ENCODE assay signal across 20 cellular contexts in the genomic region with DNA sequence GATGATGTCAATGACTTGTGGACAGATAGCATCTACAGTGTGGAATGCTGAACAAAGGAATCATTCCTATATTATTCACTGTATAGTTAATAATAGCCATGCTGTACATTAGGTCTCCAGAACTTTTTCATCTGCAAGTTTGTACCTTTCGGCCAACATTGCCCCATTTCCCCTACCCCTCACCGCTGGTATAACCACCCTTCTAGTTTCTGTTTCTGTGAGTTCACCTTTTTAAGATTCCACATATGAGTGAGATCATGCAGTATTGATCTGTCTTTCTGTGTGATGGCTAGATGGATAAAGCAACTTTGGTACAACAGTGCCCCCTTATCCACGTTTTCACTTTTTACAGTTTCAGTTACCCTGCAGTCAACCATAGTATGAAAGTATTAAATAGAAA. TPM values are rescaled to one million over a fixed set of nuclear protein-coding genes. Genes with fewer than 3 reads are reported as not detected.
DNase-seq lines count a peak whose midpoint lies in the region; ATAC-seq and TF ChIP-seq lines count a peak whose summit lies in the region.
"Had no signal": no experiment of that assay in that cellular context is flagged by ENCODE, and none has a peak within 500 bp of the region (broad histone marks: within the 10 kb centered on the region; RNA-seq: fewer than 3 reads in every experiment).

No MANE protein-coding gene starts in this region.

- H3K4me1 Mint-ChIP-seq in HFFc6 (ENCODE audit: low read depth) (no peaks in the 10 kb centered on the region), endodermal cell (peaks cover 43% of the 10 kb centered on the region)
- H3K4me1 Mint-ChIP-seq in CD4-positive, alpha-beta memory T cell: no peaks in the 10 kb centered on the region
- H3K4me1 Mint-ChIP-seq: CD14-positive monocyte, IgD-negative memory B cell had no signal

- no peak overlapping the region for H3K4me3 ChIP-seq in RWPE2 (ENCODE audit: severe bottlenecking)
- no peak overlapping the region for H3K4me3 ChIP-seq in endodermal cell (ENCODE audit: low read length)
- no peak overlapping the region for H3K4me3 ChIP-seq in CD4-positive, alpha-beta memory T cell (ENCODE audit: low read length in 2 of 2)
- H3K4me3 ChIP-seq in upper lobe of left lung: no peak overlapping the region
- H3K4me3 ChIP-seq: BLaER1, GM23248, HAP-1 had no signal

- intact Hi-C loops in CD4-positive, alpha-beta memory T cell (cut with micrococcal nuclease): loop anchor here (5.0 kb wide), 2 partner anchors 59 to 299 kb away; no protein-coding TSS in a partner anchor

- H3K4me3 Mint-ChIP-seq in HFFc6: no peak overlapping the region
- no peak overlapping the region for H3K4me3 Mint-ChIP-seq in endodermal cell
- H3K4me3 Mint-ChIP-seq in CD4-positive, alpha-beta memory T cell: no peak overlapping the region
- H3K4me3 Mint-ChIP-seq: CD14-positive monocyte; CD8-positive, alpha-beta T cell; IgD-negative memory B cell had no signal

- H3K9me3 ChIP-seq in RWPE2 (ENCODE audit: severe bottlenecking) (no peaks in the 10 kb centered on the region), endodermal cell (ENCODE audit: control insufficient read depth, low read length) (no peaks in the 10 kb centered on the region), upper lobe of left lung (no peaks in the 10 kb centered on the region)
- no peaks in the 10 kb centered on the region for H3K9me3 ChIP-seq in CD4-positive, alpha-beta memory T cell (ENCODE audit: control insufficient read depth in 1 of 2, low read length in 2 of 2)
- H3K9me3 ChIP-seq: BLaER1, HAP-1 had no signal

- H3K27me3 Mint-ChIP-seq in HFFc6 (ENCODE audit: insufficient read depth): peaks cover 25% of the 10 kb centered on the region
- H3K27me3 Mint-ChIP-seq in endodermal cell (ENCODE audit: insufficient read depth): peaks cover 50% of the 10 kb centered on the region
- peaks cover 2 to 4% of the 10 kb centered on the region in 2 donors for H3K27me3 Mint-ChIP-seq in CD4-positive, alpha-beta memory T cell

- ATAC-seq in GM18867 (IDR thresholded peaks at IDR 0.05; ENCODE audit: unreplicated experiment): peak; percentile 49
- ATAC-seq in RWPE2 (ENCODE audit: low read depth): peak; percentile 15; the same call in 1 of the 3 replicates
- ATAC-seq in upper lobe of left lung (ENCODE audit: low FRiP score in 2 of 2): no peak
- no peak for ATAC-seq in GM18861 (IDR thresholded peaks at IDR 0.05; ENCODE audit: unreplicated experiment)
- ATAC-seq: CD8-positive, alpha-beta T cell; HepG2 had no signal

- TF ChIP-seq CTCF in HFFc6 (IDR thresholded peaks at IDR 0.05): 0 out of 2 replicates have a peak, but pooled peaks have one; percentile 11
- no peak for TF ChIP-seq CTCF in RWPE2 (IDR thresholded peaks at IDR 0.05; ENCODE audit: poor library complexity, severe bottlenecking)
- no peak for TF ChIP-seq CTCF in endodermal cell (conservative IDR thresholded peaks at IDR 0.05)
- TF ChIP-seq CTCF in upper lobe of left lung (IDR thresholded peaks at IDR 0.05): no peak

- CTCF ChIA-PET in CD4-positive, alpha-beta memory T cell (lab: Charles Lee; ENCODE audit: partially characterized antibody): no interaction called here

- POLR2A ChIA-PET in CD4-positive, alpha-beta memory T cell (lab: Charles Lee; ENCODE audit: partially characterized antibody): no interaction called here

- H3K9ac ChIP-seq in endodermal cell (ENCODE audit: extremely low read depth, low read length, poor library complexity, severe bottlenecking): no peak overlapping the region
- H3K9ac ChIP-seq: BLaER1, GM23248 had no signal

- WGBS in endodermal cell (ENCODE audit: insufficient coverage in 1 of 2, insufficient read length in 1 of 2), 2 experiments: 74 to 89% methylated on average over 2 to 3 of the region's 3 CpGs
- 67 to 79% methylated on average over 3 of the region's 3 CpGs for WGBS in upper lobe of left lung, 2 donors

- no peak overlapping the region for H3K27ac Mint-ChIP-seq in HFFc6
- no peak overlapping the region for H3K27ac Mint-ChIP-seq in endodermal cell
- no peak overlapping the region for H3K27ac Mint-ChIP-seq in CD4-positive, alpha-beta memory T cell
- H3K27ac Mint-ChIP-seq: CD14-positive monocyte; CD8-positive, alpha-beta T cell; IgD-negative memory B cell had no signal

- H3K4me1 ChIP-seq in RWPE2 (ENCODE audit: insufficient read depth, poor library complexity, severe bottlenecking) (no peaks in the 10 kb centered on the region), endodermal cell (ENCODE audit: control insufficient read depth, insufficient read depth, low read length) (peaks cover 7% of the 10 kb centered on the region), upper lobe of left lung (no peaks in the 10 kb centered on the region)
- H3K4me1 ChIP-seq in CD4-positive, alpha-beta memory T cell (ENCODE audit: insufficient read depth, low read length): no peaks in the 10 kb centered on the region
- H3K4me1 ChIP-seq: BLaER1, HAP-1 had no signal

- no peaks in the 10 kb centered on the region for H3K9me3 Mint-ChIP-seq in HFFc6
- H3K9me3 Mint-ChIP-seq in endodermal cell: peaks cover 6% of the 10 kb centered on the region
- no peaks in the 10 kb centered on the region for H3K9me3 Mint-ChIP-seq in CD4-positive, alpha-beta memory T cell
- H3K9me3 Mint-ChIP-seq: CD8-positive, alpha-beta T cell; IgD-negative memory B cell had no signal

- DNase-seq in HFFc6 (no peak), RWPE2 (ENCODE audit: low spot score) (peak; percentile 11), endodermal cell (peak; percentile 12), upper lobe of left lung (no peak)
- no peak for DNase-seq in CD4-positive, alpha-beta memory T cell
- DNase-seq in stimulated activated CD4-positive, alpha-beta T cell treated with anti-CD3 and anti-CD28 coated beads, Interleukin-4, amount 100 ng/mL, for 1 hour: no peak
- DNase-seq: 8988T; Calu3; CD8-positive, alpha-beta T cell; DMS79 treated with DMSO at 0.1 percent for 48 hours; GF-D8; GM23248; KG1 had no signal

- H3K27ac ChIP-seq in RWPE2 (ENCODE audit: poor library complexity, severe bottlenecking) (no peak overlapping the region), endodermal cell (ENCODE audit: low read depth, low read length) (no peak overlapping the region), upper lobe of left lung (no peak overlapping the region)
- H3K27ac ChIP-seq in CD4-positive, alpha-beta memory T cell (ENCODE audit: low read depth, low read length): no peak overlapping the region
- H3K27ac ChIP-seq: BLaER1, GM23248 had no signal

- H3K27me3 ChIP-seq in RWPE2 (ENCODE audit: insufficient read depth, poor library complexity, severe bottlenecking) (no peaks in the 10 kb centered on the region), endodermal cell (ENCODE audit: control insufficient read depth, insufficient read depth, low read length, poor library complexity, severe bottlenecking) (peaks cover 36% of the 10 kb centered on the region), upper lobe of left lung (no peaks in the 10 kb centered on the region)
- H3K27me3 ChIP-seq in CD4-positive, alpha-beta memory T cell (ENCODE audit: insufficient read depth, low read length): no peaks in the 10 kb centered on the region
- H3K27me3 ChIP-seq: BLaER1 had no signal

- no peak for TF ChIP-seq EP300 in upper lobe of left lung (IDR thresholded peaks at IDR 0.05)

- TF ChIP-seq POLR2A in upper lobe of left lung (IDR thresholded peaks at IDR 0.05): no peak

- H3K36me3 ChIP-seq in RWPE2 (ENCODE audit: low read depth) (no peaks in the 10 kb centered on the region), endodermal cell (ENCODE audit: control insufficient read depth, insufficient read depth, low read length) (no peaks in the 10 kb centered on the region), upper lobe of left lung (no peaks in the 10 kb centered on the region)
- no peaks in the 10 kb centered on the region for H3K36me3 ChIP-seq in CD4-positive, alpha-beta memory T cell (ENCODE audit: insufficient read depth, low read length)
- H3K36me3 ChIP-seq: BLaER1, HAP-1 had no signal

- H3K36me3 Mint-ChIP-seq in HFFc6 (ENCODE audit: low read depth) (no peaks in the 10 kb centered on the region), endodermal cell (ENCODE audit: low read depth) (peaks cover 2% of the 10 kb centered on the region)
- H3K36me3 Mint-ChIP-seq in CD4-positive, alpha-beta memory T cell: no peaks in the 10 kb centered on the region
- H3K36me3 Mint-ChIP-seq: CD14-positive monocyte; CD8-positive, alpha-beta T cell; IgD-negative memory B cell had no signal

RNA-seq across cellular contexts. Expression of gene ALDH1B1, which starts 18.8 kb away (rescaled TPM):
- 10 to 100 TPM; 34.5 to 42.0 (median 37.2) TPM for total RNA-seq in HFFc6 (2021; fragmentation: NEBNext Ultra II Directional; extraction: Animal tissue kit (Norgen Biotek cat#: 25700))
- total RNA-seq in endodermal cell: 10 to 100 TPM; 47.7 to 59.9 TPM
- 22.3 TPM for polyA plus RNA-seq in endodermal cell (2013, experiment 1 of 2)
- polyA plus RNA-seq in endodermal cell (2013, experiment 2 of 2): 20.0 TPM
- 1 to 10 TPM; 3.6 to 4.1 TPM for total RNA-seq in CD4-positive, alpha-beta memory T cell
- 10 to 100 TPM; 10.5 TPM for polyA plus RNA-seq in CD4-positive, alpha-beta memory T cell
- total RNA-seq in upper lobe of left lung: 10 to 100 TPM in 3 of 6 donors, 1 to 10 TPM in 3; 2.1 to 18.0 (median 8.5) TPM

RNA-seq across cellular contexts. Expression of gene IGFBPL1, which starts 50.6 kb away (rescaled TPM):
- total RNA-seq in HFFc6 (2021; fragmentation: NEBNext Ultra II Directional; extraction: Animal tissue kit (Norgen Biotek cat#: 25700)): not detected
- total RNA-seq in endodermal cell (10 to 100 TPM; 40.5 to 90.3 TPM), upper lobe of left lung (1 to 10 TPM in 2 of 6 donors, under 1 TPM in 1, not detected in 3; 0.66 to 2.6 (median 1.4) TPM)
- 113 TPM for polyA plus RNA-seq in endodermal cell (2013, experiment 1 of 2)
- polyA plus RNA-seq in endodermal cell (2013, experiment 2 of 2): 112 TPM
- total RNA-seq in CD4-positive, alpha-beta memory T cell: not detected
- not detected for polyA plus RNA-seq in CD4-positive, alpha-beta memory T cell
- total RNA-seq: CD8-positive, alpha-beta T cell had no signal
- polyA plus RNA-seq: CD14-positive monocyte, HepG2, IgD-negative memory B cell had no signal

Comparison
In these comparisons a context has a peak if more than half of its experiments do, and no peak if none do; other contexts are left out.
1. ATAC-seq: peak in GM18867 (single experiment) and RWPE2 (single experiment); none in upper lobe of left lung (0 of 2) and GM18861 (single experiment).
2. DNase-seq: peak in RWPE2 (single experiment) and endodermal cell (single experiment); none in HFFc6 (single experiment), CD4-positive, alpha-beta memory T cell (0 of 5), stimulated activated CD4-positive, alpha-beta T cell treated with anti-CD3 and anti-CD28 coated beads, Interleukin-4, amount 100 ng/mL, for 1 hour (single experiment) and upper lobe of left lung (0 of 2).
3. RNA of gene IGFBPL1, which starts 50.6 kb away (total RNA-seq): 40.5 to 90.3 TPM in endodermal cell; 0.66 to 2.6 TPM in upper lobe of left lung, not detected in CD4-positive, alpha-beta memory T cell and not detected in HFFc6; every median in the first group is over 10 times any median in the second.